9 cellular contexts compared by ENCODE assay signal in genomic region chr3:155079795-155080546, GRCh38. TPM values are rescaled to one million over a fixed set of nuclear protein-coding genes. Genes with fewer than 3 reads are reported as not detected.
DNase-seq lines count a peak whose midpoint lies in the region; ATAC-seq and TF ChIP-seq lines count a peak whose summit lies in the region.
"Had no signal": no experiment of that assay in that cellular context is flagged by ENCODE, and none has a peak within 500 bp of the region (broad histone marks: within the 10 kb centered on the region; RNA-seq: fewer than 3 reads in every experiment).

Gene MME (plus strand): TSS chr3:155080319. CDS start chr3:155084168, 3,849 bp downstream.

- peaks cover 0 to 3% of the 10 kb centered on the region in 2 donors for H3K4me1 ChIP-seq in duodenal mucosa (ENCODE audit: control insufficient read depth in 1 of 2, insufficient read depth in 2 of 2, low read length in 2 of 2)
- H3K4me1 ChIP-seq in lower lobe of right lung = peaks cover 16% of the 10 kb centered on the region
- peaks cover 6% of the 10 kb centered on the region for H3K4me1 ChIP-seq in thymus (ENCODE audit: control insufficient read depth, insufficient read depth, low read length)

- H3K36me3 ChIP-seq in duodenal mucosa (ENCODE audit: control insufficient read depth in 1 of 2, insufficient read depth in 2 of 2, low read length in 2 of 2) = no peaks in the 10 kb centered on the region
- no peaks in the 10 kb centered on the region for H3K36me3 ChIP-seq in lower lobe of right lung
- H3K36me3 ChIP-seq in thymus (ENCODE audit: control insufficient read depth, insufficient read depth) = no peaks in the 10 kb centered on the region

- CTCF ChIA-PET in GM10248 (lab: Yijun Ruan, JAX) = no interaction called here

- DNase-seq in GM10248 (ENCODE audit: extremely low spot score) (peak; percentile 9), NCI-H526 treated with DMSO at 0.1 percent for 48 hours (lab: John Stamatoyannopoulos, UW) (peak; percentile 60), lower lobe of right lung (peak; percentile 69)
- no peak for DNase-seq in activated naive CD4-positive, alpha-beta T cell (lab: John Stamatoyannopoulos, UW)
- DNase-seq in activated CD8-positive, alpha-beta memory T cell treated with anti-CD3 and anti-CD28 coated beads, Interleukin-2, amount 50 U/mL, for 4 hours = no peak

- TF ChIP-seq CTCF in GM10248 (IDR thresholded peaks at IDR 0.05; ENCODE audit: control extremely low read depth, extremely low read depth, low read depth, missing control alignments) (no peak), lower lobe of right lung (IDR thresholded peaks at IDR 0.05) (no peak)

- peak; percentile 88 for ATAC-seq in lower lobe of right lung
- ATAC-seq in HG02588 (IDR thresholded peaks at IDR 0.05; ENCODE audit: unreplicated experiment) = no peak

- H3K9ac ChIP-seq in duodenal mucosa (ENCODE audit: low read depth in 1 of 2, low read length in 2 of 2) = peak within 1 kb of the TSS; percentile 65 to 72

- H3K27me3 ChIP-seq in duodenal mucosa (ENCODE audit: control insufficient read depth in 1 of 2, insufficient read depth in 2 of 2, low read length in 2 of 2) = peaks cover 0 to 8% of the 10 kb centered on the region in 2 donors
- peaks cover 18% of the 10 kb centered on the region for H3K27me3 ChIP-seq in lower lobe of right lung (ENCODE audit: low read depth)
- no peaks in the 10 kb centered on the region for H3K27me3 ChIP-seq in thymus (ENCODE audit: control insufficient read depth, insufficient read depth)

- POLR2A ChIA-PET in GM10248 (lab: Yijun Ruan, JAX) = no interaction called here

- peak within 1 kb of the TSS; percentile 71 to 75 for H3K4me3 ChIP-seq in duodenal mucosa (ENCODE audit: low read depth in 1 of 2, low read length in 2 of 2)
- H3K4me3 ChIP-seq in lower lobe of right lung = peak within 1 kb of the TSS; percentile 64
- peak within 1 kb of the TSS; percentile 82 for H3K4me3 ChIP-seq in thymus (ENCODE audit: low read length)

- WGBS in thymus = under 1% methylated on average over 50 of the region's 50 CpGs

- H3K9me3 ChIP-seq in duodenal mucosa (ENCODE audit: control insufficient read depth in 1 of 2, low read length in 2 of 2) (no peaks in the 10 kb centered on the region), lower lobe of right lung (peaks cover 6% of the 10 kb centered on the region), thymus (ENCODE audit: control insufficient read depth) (no peaks in the 10 kb centered on the region)

- intact Hi-C loops in lower lobe of right lung (cut with DNase I) = no loop called here

- H3K27ac ChIP-seq in duodenal mucosa (ENCODE audit: low read depth, low read length) (peak within 1 kb of the TSS; percentile 34), lower lobe of right lung (peak within 1 kb of the TSS; percentile 39), thymus (ENCODE audit: low read depth) (no peak within 1 kb of the TSS)

RNA-seq across cellular contexts. Expression of gene MME, which starts in this region (rescaled TPM):
- 85.4 TPM for total RNA-seq in lower lobe of right lung
- 6.7 TPM for polyA plus RNA-seq in thymus
- total RNA-seq: activated CD8-positive, alpha-beta memory T cell treated with anti-CD3 and anti-CD28 coated beads for 36 hours had no signal

Comparison
In these comparisons a context has a peak if more than half of its experiments do, and no peak if none do; other contexts are left out.
1. DNase-seq: peak in GM10248 (single experiment), NCI-H526 treated with DMSO at 0.1 percent for 48 hours (single experiment) and lower lobe of right lung (single experiment); none in activated naive CD4-positive, alpha-beta T cell (0 of 4) and activated CD8-positive, alpha-beta memory T cell treated with anti-CD3 and anti-CD28 coated beads, Interleukin-2, amount 50 U/mL, for 4 hours (single experiment).
2. Peak in every context shown above with its lines, with median percentiles within 50 percentile points of each other: H3K4me3 ChIP-seq.